In genomic region chrX:72027024-72027913, GRCh38 we compare ENCODE assay signal across 1 cellular context.
TF ChIP-seq lines count a peak whose summit lies in the region.

No MANE protein-coding gene starts in this region.

TF ChIP-seq in SK-N-SH treated with all-trans-retinoic acid at 6 μM for 48 hours, 23 proteins besides CTCF, POLR2A, EP300 and RAD21 (continued from another document):
- TF ChIP-seq TSHZ2 (CRISPR knock-in tag; IDR thresholded peaks at IDR 0.05): no peak
